ENCODE assay signal across 8 cellular contexts in genomic region chr4:186725422-186726149, GRCh38. TPM values are rescaled to one million over a fixed set of nuclear protein-coding genes. Genes with fewer than 3 reads are reported as not detected.
A peak's percentile ranks its signal among the peaks of the same experiment; 100 is the strongest.
DNase-seq lines count a peak whose midpoint lies in the region; ATAC-seq, FAIRE-seq and TF ChIP-seq lines count a peak whose summit lies in the region.

No MANE protein-coding gene starts in this region.

- H3K27ac Mint-ChIP-seq in activated T-helper 2 cell treated with anti-CD3 and anti-CD28 coated beads, Interferon-gamma antibody, Interleukin-2, Interleukin-4, amounts not matched to agents 10 μg/mL and 5 μg/mL and 100 μg/mL, durations not matched to agents 14 hours and 24 hours and 36 hours: no peak overlapping the region

- peak; percentile 57 for FAIRE-seq in HTR-8/SVneo (lab: Jason Lieb, UNC)

- peak; percentile 67 to 68 for TF ChIP-seq CTCF in fibroblast of lung (conservative IDR thresholded peaks at IDR 0.05 in 1 of 2, IDR thresholded peaks at IDR 0.05 in 1 of 2; ENCODE audit: low read depth in 1 of 2, low read length in 2 of 2)

- DNase-seq in C1 segment of cervical spinal cord (lab: John Stamatoyannopoulos, UW) (peak in 13 of 14 donors; percentile 7 to 79 (median 61)), HTR-8/SVneo (ENCODE audit: insufficient read length, low spot score) (peak; percentile 77), SW 1271 (lab: John Stamatoyannopoulos, UW) (peak; percentile 27 to 57), fibroblast of lung (ENCODE audit: low read depth in 2 of 2) (peak; percentile 87 to 91)
- DNase-seq in activated T-helper 2 cell treated with anti-CD3 and anti-CD28 coated beads, Interferon-gamma antibody, Interleukin-2, Interleukin-4, amounts not matched to agents 10 μg/mL and 5 μg/mL and 100 μg/mL, durations not matched to agents 14 hours and 24 hours and 36 hours (ENCODE audit: low spot score): no peak

- no peak for ATAC-seq in GM21447 (IDR thresholded peaks at IDR 0.05; ENCODE audit: unreplicated experiment)
- no peak for ATAC-seq in GM18520 (IDR thresholded peaks at IDR 0.05; ENCODE audit: unreplicated experiment)

- H3K9ac ChIP-seq in fibroblast of lung (ENCODE audit: insufficient read depth, low read length): peak overlapping the region; percentile 85

- H3K27me3 ChIP-seq in fibroblast of lung (ENCODE audit: control insufficient read depth, insufficient read depth, low read length) (no peaks in the 10 kb centered on the region), muscle layer of duodenum (ENCODE audit: low read depth, low read length) (no peaks in the 10 kb centered on the region)

- no peak overlapping the region for H3K4me3 Mint-ChIP-seq in activated T-helper 2 cell treated with anti-CD3 and anti-CD28 coated beads, Interferon-gamma antibody, Interleukin-2, Interleukin-4, amounts not matched to agents 10 μg/mL and 5 μg/mL and 100 μg/mL, durations not matched to agents 14 hours and 24 hours and 36 hours (ENCODE audit: low read depth)

- no peaks in the 10 kb centered on the region for H3K9me3 ChIP-seq in fibroblast of lung (ENCODE audit: control insufficient read depth, insufficient read depth, low read depth, low read length)
- H3K9me3 ChIP-seq in muscle layer of duodenum (ENCODE audit: control insufficient read depth in 1 of 2, low read length in 2 of 2): no peaks in the 10 kb centered on the region

- H3K4me1 ChIP-seq in fibroblast of lung (ENCODE audit: control insufficient read depth, extremely low read depth, insufficient read depth, low read length) (peaks cover 5% of the 10 kb centered on the region), muscle layer of duodenum (ENCODE audit: control insufficient read depth in 1 of 2, insufficient read depth in 2 of 2, low read length in 2 of 2) (peaks cover 0 to 7% of the 10 kb centered on the region in 2 donors)

- H2AFZ ChIP-seq in fibroblast of lung (ENCODE audit: low read length): peak overlapping the region; percentile 52

- peak overlapping the region; percentile 94 to 99 (median 95) for H3K4me3 ChIP-seq in fibroblast of lung (replicated peaks in 1 of 4; ENCODE audit: control extremely low read depth in 1 of 4, insufficient read depth in 1 of 4, low read depth in 3 of 4, low read length in 4 of 4)
- peak overlapping the region; percentile 75 to 94 for H3K4me3 ChIP-seq in muscle layer of duodenum (ENCODE audit: low read depth in 1 of 2, low read length in 2 of 2)

- H4K20me1 ChIP-seq in fibroblast of lung (ENCODE audit: control insufficient read depth, extremely low read depth, insufficient read depth, low read length): no peaks in the 10 kb centered on the region

- H3K4me2 ChIP-seq in fibroblast of lung (ENCODE audit: extremely low read depth, insufficient read depth, low read length): peak overlapping the region; percentile 74

- peaks cover 52% of the 10 kb centered on the region for H3K27me3 Mint-ChIP-seq in activated T-helper 2 cell treated with anti-CD3 and anti-CD28 coated beads, Interferon-gamma antibody, Interleukin-2, Interleukin-4, amounts not matched to agents 10 μg/mL and 5 μg/mL and 100 μg/mL, durations not matched to agents 14 hours and 24 hours and 36 hours (ENCODE audit: low read depth)

- peaks cover 55% of the 10 kb centered on the region for H3K79me2 ChIP-seq in fibroblast of lung (ENCODE audit: control insufficient read depth, insufficient read depth, low read length)

- peaks cover 4% of the 10 kb centered on the region for H3K9me3 Mint-ChIP-seq in activated T-helper 2 cell treated with anti-CD3 and anti-CD28 coated beads, Interferon-gamma antibody, Interleukin-2, Interleukin-4, amounts not matched to agents 10 μg/mL and 5 μg/mL and 100 μg/mL, durations not matched to agents 14 hours and 24 hours and 36 hours

- H3K36me3 ChIP-seq in fibroblast of lung (ENCODE audit: control insufficient read depth, insufficient read depth, low read length) (no peaks in the 10 kb centered on the region), muscle layer of duodenum (ENCODE audit: control insufficient read depth in 1 of 2, insufficient read depth in 2 of 2, low read length in 2 of 2) (no peaks in the 10 kb centered on the region)

- H3K4me1 Mint-ChIP-seq in activated T-helper 2 cell treated with anti-CD3 and anti-CD28 coated beads, Interferon-gamma antibody, Interleukin-2, Interleukin-4, amounts not matched to agents 10 μg/mL and 5 μg/mL and 100 μg/mL, durations not matched to agents 14 hours and 24 hours and 36 hours (ENCODE audit: low read depth): no peaks in the 10 kb centered on the region

- intact Hi-C loops in activated T-helper 2 cell treated with anti-CD3 and anti-CD28 coated beads, Interferon-gamma antibody, Interleukin-2, Interleukin-4, amounts not matched to agents 10 μg/mL and 5 μg/mL and 100 μg/mL, durations not matched to agents 14 hours and 24 hours and 36 hours (cut with micrococcal nuclease): loop anchor here (5.0 kb wide), 1 partner anchor 1708 kb away; the partner anchor contains the start of gene HELT

- H3K27ac ChIP-seq in fibroblast of lung (ENCODE audit: insufficient read depth, low read length): peak overlapping the region; percentile 96
- H3K27ac ChIP-seq in muscle layer of duodenum (ENCODE audit: low read length): peak overlapping the region; percentile 89

- H3K36me3 Mint-ChIP-seq in activated T-helper 2 cell treated with anti-CD3 and anti-CD28 coated beads, Interferon-gamma antibody, Interleukin-2, Interleukin-4, amounts not matched to agents 10 μg/mL and 5 μg/mL and 100 μg/mL, durations not matched to agents 14 hours and 24 hours and 36 hours (ENCODE audit: low read depth): no peaks in the 10 kb centered on the region

RNA-seq across cellular contexts. Expression of gene FAT1, which starts 1.9 kb away (rescaled TPM):
- 408 and 729 TPM in 2 replicates for total RNA-seq in fibroblast of lung
- polyA plus RNA-seq in fibroblast of lung: 151 and 188 TPM in 2 replicates
- polyA plus RNA-seq in fibroblast of lung (2012): 109 and 124 TPM in 2 replicates
- 1,250 and 1,562 TPM in 2 replicates for polyA minus RNA-seq in fibroblast of lung (ENCODE audit: low replicate concordance)
- 0.05 TPM in 2 replicates for total RNA-seq in activated T-helper 2 cell treated with anti-CD3 and anti-CD28 coated beads, Interferon-gamma antibody, Interleukin-2, Interleukin-4, amounts not matched to agents 10 μg/mL and 5 μg/mL and 100 μg/mL, durations not matched to agents 14 hours and 24 hours and 36 hours

Comparison
In these comparisons a context has a peak if more than half of its experiments do, and no peak if none do; other contexts are left out.
1. RNA of gene FAT1, which starts 1.9 kb away (total RNA-seq): 408 to 729 TPM in fibroblast of lung; 0.05 TPM in activated T-helper 2 cell treated with anti-CD3 and anti-CD28 coated beads, Interferon-gamma antibody, Interleukin-2, Interleukin-4, amounts not matched to agents 10 μg/mL and 5 μg/mL and 100 μg/mL, durations not matched to agents 14 hours and 24 hours and 36 hours; every median in the first group is over 100 times any median in the second.